34 cellular contexts compared by ENCODE assay signal in the genomic region with DNA sequence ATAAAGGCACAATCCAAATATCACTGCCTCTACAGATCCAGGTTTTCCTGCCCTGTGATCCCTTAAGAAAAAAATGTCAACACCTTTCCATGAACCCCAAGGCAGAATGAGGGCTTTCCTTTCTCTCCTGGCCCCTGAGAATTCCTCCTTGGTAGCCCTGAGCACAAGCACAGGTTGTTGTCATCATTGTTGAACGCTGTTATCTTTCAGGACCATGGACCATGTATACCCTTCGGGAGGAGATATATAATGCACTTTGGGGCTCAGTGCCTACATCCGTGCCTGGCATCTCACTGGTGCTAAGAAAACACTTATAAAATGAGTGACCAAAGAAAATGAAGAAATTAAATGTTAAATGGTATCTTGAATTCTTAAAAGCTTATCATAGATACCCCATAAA.
"Had no signal": no experiment of that assay in that cellular context is flagged by ENCODE, and none has a peak within 500 bp of the region (broad histone marks: within the 10 kb centered on the region; RNA-seq: fewer than 3 reads in every experiment).

No MANE protein-coding gene starts in this region.

- H3K36me3 ChIP-seq: MG63 had no signal

- H3K4me2 ChIP-seq: KMS-11 had no signal

- DNase-seq: Karpas-422, Kasumi-1, KG1, MG63, MM.1S, MV-4-11, NCI-H1048, NCI-H1092, NCI-H1092 treated with DMSO at 0.1 percent for 48 hours, NCI-H1105, NCI-H1105 treated with DMSO at 0.1 percent for 48 hours, NCI-H1417, NCI-H1417 treated with DMSO at 0.1 percent for 48 hours, NCI-H1436, NCI-H1436 treated with DMSO at 0.1 percent for 48 hours, NCI-H146, NCI-H1694, NCI-H1694 treated with DMSO at 0.1 percent for 48 hours, NCI-H187, NCI-H187 treated with DMSO at 0.1 percent for 48 hours, NCI-H1930, NCI-H2029, NCI-H2081, NCI-H2081 treated with DMSO at 0.1 percent for 48 hours, NCI-H2107, NCI-H2171, NCI-H2171 treated with DMSO at 0.1 percent for 48 hours, NCI-H2227 treated with DMSO at 0.1 percent for 48 hours, NCI-H226, NCI-H345, NCI-H446, NCI-H446 treated with DMSO at 0.1 percent for 48 hours, NCI-H510A had no signal

- H3K9me3 ChIP-seq: MG63 had no signal

- H3K27ac ChIP-seq: KMS-11 had no signal

- H3K9ac ChIP-seq: KMS-11 had no signal

- H3K27me3 ChIP-seq: MG63 had no signal

- H3K4me3 ChIP-seq: MG63 had no signal
